In genomic region chr22:47129902-47130301, GRCh38 we compare ENCODE assay signal across 10 cellular contexts.
DNase-seq lines count a peak whose midpoint lies in the region; ATAC-seq and TF ChIP-seq lines count a peak whose summit lies in the region.
"Had no signal": no experiment of that assay in that cellular context is flagged by ENCODE, and none has a peak within 500 bp of the region (broad histone marks: within the 10 kb centered on the region; RNA-seq: fewer than 3 reads in every experiment).

No MANE protein-coding gene starts in this region.

- H3K4me3 ChIP-seq in left lung, result no peak overlapping the region
- H3K4me3 ChIP-seq: SJCRH30 had no signal

- peak; percentile 45 for ATAC-seq in left lung

- H3K36me3 ChIP-seq in left lung, result peaks cover 0 to 6% of the 10 kb centered on the region in 2 donors
- H3K36me3 ChIP-seq: SJCRH30 had no signal

- intact Hi-C loops in left lung (cut with DNase I), result no loop called here

- in situ Hi-C loops in GM13977 (cut with MboI; ENCODE audit: low pct_unique_long_range_greater_than_20kb, low sequenced_read_pairs, unreplicated experiment), result no loop called here

- TF ChIP-seq CTCF in left lung (IDR thresholded peaks at IDR 0.05) (no peak), GM13977 (IDR thresholded peaks at IDR 0.05; ENCODE audit: extremely low read depth, insufficient read depth, missing control alignments) (no peak)

- H3K9me3 ChIP-seq in left lung, result no peaks in the 10 kb centered on the region
- H3K9me3 ChIP-seq: SJCRH30 had no signal

- no peaks in the 10 kb centered on the region for H3K4me1 ChIP-seq in left lung
- H3K4me1 ChIP-seq: SJCRH30 had no signal

- H3K27me3 ChIP-seq in left lung, result no peaks in the 10 kb centered on the region
- H3K27me3 ChIP-seq: SJCRH30 had no signal

- no peak overlapping the region for H3K27ac ChIP-seq in left lung
- H3K27ac ChIP-seq: KMS-11, SJCRH30 had no signal

- DNase-seq in AG20443 (ENCODE audit: low spot score) (peak; percentile 40), HT-29 (ENCODE audit: low spot score) (peak; percentile 71), left lung (peak in 1 of 2 donors; percentile 72), GM13977 (ENCODE audit: low spot score) (no peak), cortex of kidney (lab: John Stamatoyannopoulos, UW) (no peak), NCI-H187 treated with DMSO at 0.1 percent for 48 hours (lab: John Stamatoyannopoulos, UW) (no peak), globus pallidus (ENCODE audit: low spot score) (no peak)
- peak; percentile 27 to 39 for DNase-seq in activated T-cell treated with anti-CD3 and anti-CD28 coated beads, Interleukin-2, amount 50 U/mL, for 48 hours
- DNase-seq: SJCRH30 had no signal

Comparison
In these comparisons a context has a peak if more than half of its experiments do, and no peak if none do; other contexts are left out.
1. DNase-seq: peak in AG20443 (single experiment), HT-29 (single experiment) and activated T-cell treated with anti-CD3 and anti-CD28 coated beads, Interleukin-2, amount 50 U/mL, for 48 hours (2 of 2); none in GM13977 (single experiment), cortex of kidney (single experiment), NCI-H187 treated with DMSO at 0.1 percent for 48 hours (single experiment) and globus pallidus (single experiment).